In genomic region chr12:56315256-56315625, GRCh38 we compare ENCODE assay signal across 8 cellular contexts. TPM values are rescaled to one million over a fixed set of nuclear protein-coding genes. Genes with fewer than 3 reads are reported as not detected.
DNase-seq lines count a peak whose midpoint lies in the region; ATAC-seq, FAIRE-seq and TF ChIP-seq lines count a peak whose summit lies in the region.

No MANE protein-coding gene starts in this region.

- H3K27me3 ChIP-seq in ACC112 (ENCODE audit: insufficient read depth, low read length) (no peaks in the 10 kb centered on the region), HCT116 (ENCODE audit: insufficient read depth, low read length) (no peaks in the 10 kb centered on the region), small intestine (ENCODE audit: control insufficient read depth in 2 of 2, insufficient read depth in 2 of 2, low read length in 2 of 2) (no peaks in the 10 kb centered on the region)

- no peaks in the 10 kb centered on the region for H4K20me1 ChIP-seq in HCT116 (ENCODE audit: insufficient read depth)

- no peak for TF ChIP-seq RAD21 in HCT116 (IDR thresholded peaks at IDR 0.05; ENCODE audit: low read depth)

- H3K36me3 ChIP-seq in ACC112 (ENCODE audit: insufficient read depth, low read length) (peaks cover 14% of the 10 kb centered on the region; the same call in 1 of the 2 replicates), HCT116 (ENCODE audit: control insufficient read depth in 1 of 2, insufficient read depth in 2 of 2, low read length in 2 of 2) (peaks cover 7 to 13% of the 10 kb centered on the region in 2 experiments; a peak in 3 of 4 replicates), small intestine (ENCODE audit: control insufficient read depth in 2 of 2, insufficient read depth in 2 of 2, low read length in 2 of 2) (peaks cover 2 to 7% of the 10 kb centered on the region in 2 donors)

- H3K9me3 ChIP-seq in HCT116 (ENCODE audit: control insufficient read depth in 1 of 2, insufficient read depth in 1 of 2, low read depth in 1 of 2, low read length in 2 of 2) (no peaks in the 10 kb centered on the region), small intestine (ENCODE audit: control insufficient read depth, low read depth) (no peaks in the 10 kb centered on the region)

- RAD21 ChIA-PET in HCT116 (lab: Charles Lee; ENCODE audit: low non-redundant PET in 1 of 2, low total read pairs in 2 of 2, uncharacterized antibody in 2 of 2, unreplicated experiment in 2 of 2): interaction anchor here in 1 of 2 experiments (0.9 kb wide), 1 partner anchor 45 kb away, joined by 3 read pairs; the partner anchor contains the start of gene STAT2

- H3K4me3 Mint-ChIP-seq in immature natural killer cell: peak overlapping the region; percentile 97 to 98 (median 98)

- no peaks in the 10 kb centered on the region for H3K9me3 Mint-ChIP-seq in immature natural killer cell

- peak; percentile 1 for ATAC-seq in HCT116
- no peak for ATAC-seq in GM21381 (IDR thresholded peaks at IDR 0.05; ENCODE audit: unreplicated experiment)

- H3K27ac ChIP-seq in ACC112 (ENCODE audit: low read depth, low read length): peak overlapping the region; percentile 78
- H3K27ac ChIP-seq in HCT116 (ENCODE audit: low read depth, low read length): peak overlapping the region; percentile 79
- H3K27ac ChIP-seq in angular gyrus (ENCODE audit: low read depth, low read length): peak overlapping the region; percentile 99
- H3K27ac ChIP-seq in small intestine (ENCODE audit: low read depth in 1 of 2, low read length in 1 of 2): peak overlapping the region; percentile 87 to 93

- H3K4me1 Mint-ChIP-seq in immature natural killer cell: peaks cover 20 to 24% of the 10 kb centered on the region in 2 donors

- peak overlapping the region; percentile 97 for H3K9ac ChIP-seq in HCT116 (ENCODE audit: low read length)

- no peak for TF ChIP-seq POLR2A in HCT116 (IDR thresholded peaks at IDR 0.05; ENCODE audit: borderline replicate concordance, extremely low read depth, insufficient read depth, insufficient read length)

- BruUV-seq in HCT116 (replicated peaks; lab: Mats Ljungman, UMichigan): TSS peak; percentile 78

- no peaks in the 10 kb centered on the region for H3K9me2 ChIP-seq in HCT116 (ENCODE audit: insufficient read depth)

- CTCF ChIA-PET in HCT116 (lab: Charles Lee): interaction anchor here (0.6 to 2.7 kb wide), 6 partner anchors 18 to 149 kb away, joined by 3 to 17 read pairs (median 5); partner anchors contain the start of genes PAN2 and STAT2

- H3K36me3 Mint-ChIP-seq in immature natural killer cell: peaks cover 3 to 10% (median 4%) of the 10 kb centered on the region in 3 donors

- DNase-seq in HCT116 (ENCODE audit: low read depth, low spot score): no peak
- no peak for DNase-seq in immature natural killer cell
- DNase-seq in small intestine: peak; percentile 48
- no peak for DNase-seq in activated gamma-delta T cell (lab: John Stamatoyannopoulos, UW)
- no peak for DNase-seq in NCI-H345 treated with DMSO at 0.1 percent for 48 hours (lab: John Stamatoyannopoulos, UW; ENCODE audit: unreplicated experiment)

- POLR2A ChIA-PET in HCT116 (lab: Charles Lee): interaction anchor here (0.9 to 1.7 kb wide), 7 partner anchors 17 to 149 kb away, joined by 3 to 15 read pairs (median 4); partner anchors contain the start of genes PAN2, RNF41 and STAT2

- intact Hi-C loops in HCT116 (cut with micrococcal nuclease): loop anchor here (5.0 kb wide), 1 partner anchor 147 kb away; no protein-coding TSS in a partner anchor

- TF ChIP-seq CTCF in HCT116 (IDR thresholded peaks at IDR 0.05 in 2 of 3, conservative IDR thresholded peaks at IDR 0.05 in 1 of 3; ENCODE audit: borderline replicate concordance in 1 of 3, insufficient read depth in 1 of 3, low read depth in 2 of 3, low read length in 2 of 3): no peak

- H3K4me1 ChIP-seq in ACC112 (ENCODE audit: control insufficient read depth, insufficient read depth, low read length, unreplicated experiment): peaks cover 9% of the 10 kb centered on the region
- H3K4me1 ChIP-seq in HCT116 (ENCODE audit: control insufficient read depth in 1 of 2, insufficient read depth in 2 of 2, low read length in 2 of 2): peaks cover 6 to 16% of the 10 kb centered on the region in 2 experiments; a peak in 3 of 4 replicates
- H3K4me1 ChIP-seq in small intestine (ENCODE audit: control insufficient read depth in 2 of 2, insufficient read depth in 1 of 2, low read depth in 1 of 2, low read length in 1 of 2): no peaks in the 10 kb centered on the region

- H3K4me3 ChIP-seq in ACC112 (ENCODE audit: low read depth, low read length) (peak overlapping the region; percentile 87), HCT116 (replicated peaks in 1 of 2; ENCODE audit: low read depth in 1 of 2, low read length in 2 of 2) (peak overlapping the region; percentile 95 to 99), small intestine (ENCODE audit: low read depth in 1 of 2, low read length in 2 of 2) (peak overlapping the region; percentile 71 to 96)

- H3K27me3 Mint-ChIP-seq in immature natural killer cell (ENCODE audit: low read depth in 3 of 3): peaks cover 0 to 4% (median 0%) of the 10 kb centered on the region in 3 donors

- 0 to 1% (median 1%) methylated on average over 11 of the region's 11 CpGs for WGBS in small intestine, 3 donors

- H2AFZ ChIP-seq in ACC112 (ENCODE audit: low read length, unreplicated experiment) (peak overlapping the region; percentile 51), HCT116 (ENCODE audit: low read depth, low read length, poor library complexity, severe bottlenecking) (no peak overlapping the region)

- peak overlapping the region; percentile 96 to 99 (median 98) for H3K27ac Mint-ChIP-seq in immature natural killer cell

- peak overlapping the region; percentile 95 for H3K4me2 ChIP-seq in HCT116 (ENCODE audit: low read length)

- peaks cover 18% of the 10 kb centered on the region for H3K79me2 ChIP-seq in ACC112 (ENCODE audit: control insufficient read depth, insufficient read depth, low read length, unreplicated experiment)
- H3K79me2 ChIP-seq in HCT116 (ENCODE audit: insufficient read depth, low read length): peaks cover 23% of the 10 kb centered on the region

- FAIRE-seq in small intestine (lab: Jason Lieb, UNC): no peak

TF ChIP-seq in HCT116, 20 proteins besides CTCF, POLR2A, EP300 and RAD21:
- no peak for TF ChIP-seq ELF1 (IDR thresholded peaks at IDR 0.05; ENCODE audit: borderline replicate concordance, low read depth)
- no peak for TF ChIP-seq EZH2phosphoT487 (IDR thresholded peaks at IDR 0.05; ENCODE audit: borderline replicate concordance)
- TF ChIP-seq SRF (IDR thresholded peaks at IDR 0.05; ENCODE audit: low read depth): no peak
- no peak for TF ChIP-seq POLR2AphosphoS5 (IDR thresholded peaks at IDR 0.05; ENCODE audit: low read depth, low read length)
- TF ChIP-seq YY1 (IDR thresholded peaks at IDR 0.05; ENCODE audit: extremely low read depth, insufficient replicate concordance, low read depth, low read length): no peak
- no peak for TF ChIP-seq ATF3 (IDR thresholded peaks at IDR 0.05)
- no peak for TF ChIP-seq EGR1 (IDR thresholded peaks at IDR 0.05; ENCODE audit: low read depth)
- no peak for TF ChIP-seq FOSL1 (IDR thresholded peaks at IDR 0.05; ENCODE audit: low read depth)
TF ChIP-seq in HCT116: peak in this region for 0.

RNA-seq across cellular contexts. Expression of gene CNPY2, which starts 0.5 kb away (rescaled TPM):
- total RNA-seq in HCT116 (2021; ENCODE audit: unreplicated experiment): 109 TPM
- polyA plus RNA-seq in HCT116 (2012): 87.4 and 121 TPM in 2 replicates
- polyA plus RNA-seq in immature natural killer cell: 100 to 1,000 TPM; 201 to 232 (median 228) TPM
- 100 to 1,000 TPM in 2 of 3 donors, 10 to 100 TPM in 1; 80.0 to 156 (median 112) TPM for polyA plus RNA-seq in small intestine

RNA-seq across cellular contexts. Expression of gene CS, which starts 15.1 kb away (rescaled TPM):
- 270 TPM for total RNA-seq in HCT116 (2021; ENCODE audit: unreplicated experiment)
- polyA plus RNA-seq in HCT116 (2012): 127 and 142 TPM in 2 replicates
- polyA plus RNA-seq in immature natural killer cell (10 to 100 TPM; 41.7 to 82.2 (median 67.3) TPM), small intestine (100 to 1,000 TPM in 2 of 3 donors, 10 to 100 TPM in 1; 94.6 to 123 (median 112) TPM)

RNA-seq across cellular contexts. Expression of gene PAN2, which starts 18.6 kb away (rescaled TPM):
- total RNA-seq in HCT116 (2021; ENCODE audit: unreplicated experiment): 75.0 TPM
- polyA plus RNA-seq in HCT116 (2012): 74.1 and 75.7 TPM in 2 replicates
- polyA plus RNA-seq in immature natural killer cell: 1 to 10 TPM; 4.6 to 9.4 (median 8.7) TPM
- polyA plus RNA-seq in small intestine: 10 to 100 TPM; 20.8 to 41.4 (median 20.8) TPM

RNA-seq across cellular contexts. Expression of gene IL23A, which starts 23.4 kb away (rescaled TPM):
- 0.59 TPM for total RNA-seq in HCT116 (2021; ENCODE audit: unreplicated experiment)
- polyA plus RNA-seq in HCT116 (2012): 1.3 TPM in 2 replicates
- polyA plus RNA-seq in immature natural killer cell (1 to 10 TPM in 1 of 3 donors, under 1 TPM in 2; 0.21 to 1.5 (median 0.40) TPM), small intestine (under 1 TPM in 1 of 3 donors, not detected in 2; 0.57 TPM)

RNA-seq across cellular contexts. Expression of gene STAT2, which starts 44.7 kb away (rescaled TPM):
- 53.1 TPM for total RNA-seq in HCT116 (2021; ENCODE audit: unreplicated experiment)
- 31.2 and 34.4 TPM in 2 replicates for polyA plus RNA-seq in HCT116 (2012)
- polyA plus RNA-seq in immature natural killer cell (10 to 100 TPM; 49.5 to 78.1 (median 61.4) TPM), small intestine (10 to 100 TPM; 28.9 to 49.6 (median 35.7) TPM)
